8 cellular contexts compared by ENCODE assay signal in the genomic region with DNA sequence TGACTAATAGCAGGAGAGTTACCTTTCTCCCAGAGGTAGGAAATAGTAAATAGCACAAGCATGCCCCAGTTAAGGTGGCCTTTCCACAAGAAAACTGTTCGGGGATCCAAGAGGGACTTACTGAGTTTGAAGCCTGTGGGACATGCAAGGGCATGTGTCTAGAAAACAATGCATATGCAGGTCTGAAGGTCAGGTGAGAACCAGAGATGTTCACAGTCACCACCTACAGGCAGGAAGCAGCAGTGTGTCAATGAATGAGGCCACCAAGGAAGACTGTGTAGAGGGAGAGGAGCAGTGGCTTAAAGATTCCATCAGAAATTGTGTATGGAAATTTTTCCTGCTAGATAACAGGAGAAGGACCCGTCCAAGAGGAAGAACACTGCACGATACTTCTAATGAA.
A peak's percentile ranks its signal among the peaks of the same experiment; 100 is the strongest.
DNase-seq lines count a peak whose midpoint lies in the region; ATAC-seq, FAIRE-seq and TF ChIP-seq lines count a peak whose summit lies in the region.

No MANE protein-coding gene starts in this region.

- H3K9me1 ChIP-seq in keratinocyte (ENCODE audit: control insufficient read depth, extremely low read depth, insufficient read depth, low read length): no peaks in the 10 kb centered on the region

- no peak overlapping the region for H3K27ac Mint-ChIP-seq in CD8-positive, alpha-beta memory T cell

- H3K4me3 ChIP-seq in keratinocyte (ENCODE audit: control insufficient read depth in 2 of 3, extremely low read depth in 1 of 3, insufficient read depth in 2 of 3, low read depth in 1 of 3, low read length in 3 of 3) (peak overlapping the region in 1 of 3 experiments; percentile 31), adrenal gland (no peak overlapping the region)
- no peak overlapping the region for H3K4me3 ChIP-seq in CD8-positive, alpha-beta memory T cell (ENCODE audit: low read length)

- H3K4me1 ChIP-seq in keratinocyte (ENCODE audit: control insufficient read depth, extremely low read depth, insufficient read depth, low read length) (peaks cover 22% of the 10 kb centered on the region), adrenal gland (replicated peaks in 1 of 2) (peaks cover 0 to 6% of the 10 kb centered on the region in 2 donors)
- no peaks in the 10 kb centered on the region for H3K4me1 ChIP-seq in CD8-positive, alpha-beta memory T cell (ENCODE audit: insufficient read depth, low read length)

- no peak overlapping the region for H3K9ac ChIP-seq in keratinocyte (ENCODE audit: control insufficient read depth, extremely low read depth, insufficient read depth, low read length)

- TF ChIP-seq CTCF in RWPE1 (conservative IDR thresholded peaks at IDR 0.05; ENCODE audit: low read depth): peak; percentile 30; the same call in 1 of the 2 replicates
- TF ChIP-seq CTCF in keratinocyte (optimal IDR thresholded peaks at IDR 0.05 in 1 of 3, IDR thresholded peaks at IDR 0.05 in 1 of 3, conservative IDR thresholded peaks at IDR 0.05 in 1 of 3; ENCODE audit: extremely low read depth in 1 of 3, insufficient read depth in 2 of 3, low read length in 3 of 3): peak; percentile 73 to 93 (median 75)
- TF ChIP-seq CTCF in adrenal gland (IDR thresholded peaks at IDR 0.05): no peak

- peak; percentile 98 for FAIRE-seq in keratinocyte (lab: Jason Lieb, UNC)

- peaks cover 2 to 9% of the 10 kb centered on the region in 2 donors for H3K27me3 Mint-ChIP-seq in CD8-positive, alpha-beta memory T cell

- peaks cover 16% of the 10 kb centered on the region for H3K79me2 ChIP-seq in keratinocyte (ENCODE audit: control insufficient read depth, insufficient read depth, low read length)

- no peaks in the 10 kb centered on the region for H3K9me3 Mint-ChIP-seq in CD8-positive, alpha-beta memory T cell

- H3K9me3 ChIP-seq in keratinocyte (ENCODE audit: control insufficient read depth, low read depth, low read length): no peaks in the 10 kb centered on the region
- H3K9me3 ChIP-seq in adrenal gland (replicated peaks in 1 of 3): no peaks in the 10 kb centered on the region
- no peaks in the 10 kb centered on the region for H3K9me3 ChIP-seq in CD8-positive, alpha-beta memory T cell (ENCODE audit: low read length)

- H3K27me3 ChIP-seq in keratinocyte (ENCODE audit: control insufficient read depth, extremely low read depth, insufficient read depth, low read length): no peaks in the 10 kb centered on the region
- H3K27me3 ChIP-seq in adrenal gland: no peaks in the 10 kb centered on the region
- no peaks in the 10 kb centered on the region for H3K27me3 ChIP-seq in CD8-positive, alpha-beta memory T cell (ENCODE audit: insufficient read depth, low read length, poor library complexity, severe bottlenecking)

- intact Hi-C loops in adrenal gland (cut with DNase I): no loop called here

- POLR2A ChIA-PET in RWPE1 (lab: Yijun Ruan, JAX; ENCODE audit: low non-redundant PET): no interaction called here
- POLR2A ChIA-PET in CD8-positive, alpha-beta memory T cell (lab: Charles Lee): no interaction called here

- ATAC-seq in GM21576 (IDR thresholded peaks at IDR 0.05; ENCODE audit: unreplicated experiment) (peak; percentile 67), HG03432 (IDR thresholded peaks at IDR 0.05; ENCODE audit: unreplicated experiment) (no peak), GM21447 (IDR thresholded peaks at IDR 0.05; ENCODE audit: unreplicated experiment) (no peak)

- TF ChIP-seq POLR2A in adrenal gland (IDR thresholded peaks at IDR 0.05): no peak

- DNase-seq in ELR (ENCODE audit: low read depth) (peak; percentile 4), RWPE1 (ENCODE audit: low spot score) (peak; percentile 34), keratinocyte (ENCODE audit: low read depth, low spot score) (peak; percentile 13), adrenal gland (no peak)
- DNase-seq in CD8-positive, alpha-beta memory T cell: no peak

- peak overlapping the region; percentile 56 for H3K4me2 ChIP-seq in keratinocyte (ENCODE audit: control insufficient read depth, extremely low read depth, insufficient read depth, low read depth, low read length)

- H3K4me3 Mint-ChIP-seq in CD8-positive, alpha-beta memory T cell: no peak overlapping the region

- no peaks in the 10 kb centered on the region for H3K4me1 Mint-ChIP-seq in CD8-positive, alpha-beta memory T cell

- dilution Hi-C loops in keratinocyte (cut with MboI; ENCODE audit: extremely low pct_ligation_motif_present, low sequenced_read_pairs): no loop called here

- peaks cover 4 to 10% of the 10 kb centered on the region in 2 experiments for H3K36me3 ChIP-seq in keratinocyte (ENCODE audit: control insufficient read depth in 2 of 2, extremely low read depth in 1 of 2, insufficient read depth in 2 of 2, low read length in 2 of 2)
- peaks cover 0 to 4% of the 10 kb centered on the region in 2 donors for H3K36me3 ChIP-seq in adrenal gland (replicated peaks in 1 of 2)
- no peaks in the 10 kb centered on the region for H3K36me3 ChIP-seq in CD8-positive, alpha-beta memory T cell (ENCODE audit: insufficient read depth, low read length)

- CTCF ChIA-PET in RWPE1 (lab: Yijun Ruan, JAX): no interaction called here
- CTCF ChIA-PET in CD8-positive, alpha-beta memory T cell (lab: Charles Lee): no interaction called here

- H4K20me1 ChIP-seq in keratinocyte (ENCODE audit: control insufficient read depth, extremely low read depth, insufficient read depth, low read length): no peaks in the 10 kb centered on the region

- H2AFZ ChIP-seq in keratinocyte (ENCODE audit: control insufficient read depth, low read length): peak overlapping the region; percentile 42

- 67 to 76% (median 73%) methylated on average over 3 of the region's 3 CpGs for WGBS in adrenal gland, 4 donors

- H3K27ac ChIP-seq in RWPE1 (no peak overlapping the region), keratinocyte (ENCODE audit: control insufficient read depth, insufficient read depth, low read length) (peak overlapping the region; percentile 57), adrenal gland (no peak overlapping the region)
- no peak overlapping the region for H3K27ac ChIP-seq in CD8-positive, alpha-beta memory T cell (ENCODE audit: low read depth, low read length)

- no peaks in the 10 kb centered on the region for H3K36me3 Mint-ChIP-seq in CD8-positive, alpha-beta memory T cell

Comparison
In these comparisons a context has a peak if more than half of its experiments do, and no peak if none do; other contexts are left out.
1. DNase-seq: peak in ELR (single experiment), RWPE1 (single experiment) and keratinocyte (single experiment); none in adrenal gland (0 of 7) and CD8-positive, alpha-beta memory T cell (0 of 5).
2. CTCF ChIP-seq: peak in RWPE1 (single experiment) and keratinocyte (3 of 3); none in adrenal gland (0 of 6).